In the genomic region with DNA sequence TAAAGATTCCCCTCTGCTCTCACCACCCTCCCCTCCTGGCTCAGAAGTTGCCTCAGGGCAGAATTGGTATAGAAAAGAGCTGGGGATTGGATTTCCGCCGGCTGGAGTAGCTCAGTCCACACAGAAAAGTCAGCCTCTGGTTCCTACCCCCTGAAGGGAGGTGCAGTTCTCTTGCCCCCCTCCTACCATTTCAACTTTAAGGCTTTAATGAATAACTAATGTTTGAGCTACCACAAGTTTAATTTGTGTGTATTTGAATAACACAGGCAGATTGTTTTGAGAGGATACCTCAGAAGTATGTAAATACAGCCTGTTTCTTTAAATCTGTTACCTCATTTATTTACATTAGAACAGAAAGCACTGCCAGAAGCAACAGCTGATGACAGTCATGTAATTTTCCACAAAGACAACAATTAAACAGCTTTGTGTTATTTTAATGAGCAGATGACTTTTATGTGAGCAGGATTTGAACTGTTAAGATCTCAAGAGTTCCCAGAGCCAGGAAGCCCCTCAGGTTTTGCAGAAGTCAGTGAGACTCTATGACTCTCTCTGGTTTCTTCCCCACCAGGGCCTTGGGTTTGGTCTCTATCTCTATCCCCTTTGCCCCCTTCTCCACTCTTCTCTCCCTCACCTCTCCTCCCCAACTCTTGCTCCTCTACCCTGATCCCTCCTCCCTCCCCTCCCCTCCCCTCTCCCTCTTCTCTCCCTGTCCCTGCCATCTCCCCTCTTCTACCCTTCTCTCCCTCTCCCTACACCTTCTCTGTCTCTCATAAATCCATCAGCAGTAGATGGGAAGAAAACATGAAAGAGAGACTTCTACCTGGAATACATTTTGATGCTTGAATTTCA, we compare ENCODE assay signal across 1 cellular context.
TF ChIP-seq lines count a peak whose summit lies in the region.

No MANE protein-coding gene starts in this region.

TF ChIP-seq in HEK293, 187 proteins besides CTCF, POLR2A, EP300 and RAD21 (continued from another document and continues in another):
- TF ChIP-seq ZNF621 (tag by site-specific recombination; IDR thresholded peaks at IDR 0.05) (no peak), HIC1 (tag by site-specific recombination; IDR thresholded peaks at IDR 0.05) (peak; percentile 41; the same call in 1 of the 2 replicates), ZNF341 (tag by site-specific recombination; IDR thresholded peaks at IDR 0.05; ENCODE audit: low read depth) (peak; percentile 78), RBAK (tag by site-specific recombination; IDR thresholded peaks at IDR 0.05) (no peak), ZNF350 (tag by site-specific recombination; IDR thresholded peaks at IDR 0.05) (no peak), GLIS2 (tag by site-specific recombination; IDR thresholded peaks at IDR 0.05) (no peak), ZNF366 (tag by site-specific recombination; conservative IDR thresholded peaks at IDR 0.05) (peak; percentile 89), HOXC10 (CRISPR knock-in tag; IDR thresholded peaks at IDR 0.05) (no peak), PRDM6 (tag by site-specific recombination; IDR thresholded peaks at IDR 0.05) (peak; percentile 90), ZNF449 (tag by site-specific recombination; IDR thresholded peaks at IDR 0.05) (peak; percentile 26; the same call in 1 of the 2 replicates), TCF7L2 (IDR thresholded peaks at IDR 0.05; ENCODE audit: borderline replicate concordance, low read depth, low read length) (no peak), ZNF837 (tag by site-specific recombination; IDR thresholded peaks at IDR 0.05) (no peak), ZNF266 (tag by site-specific recombination; IDR thresholded peaks at IDR 0.05; ENCODE audit: low read depth) (no peak), ZNF23 (tag by site-specific recombination; IDR thresholded peaks at IDR 0.05; ENCODE audit: borderline replicate concordance) (no peak), ZNF768 (tag by site-specific recombination; IDR thresholded peaks at IDR 0.05) (no peak), ZBTB8A (tag by site-specific recombination; IDR thresholded peaks at IDR 0.05) (no peak), ZNF600 (tag by site-specific recombination; IDR thresholded peaks at IDR 0.05) (no peak; the same call in 1 of the 2 replicates), KLF1 (tag by site-specific recombination; IDR thresholded peaks at IDR 0.05) (no peak), ZNF660 (tag by site-specific recombination; IDR thresholded peaks at IDR 0.05) (no peak), SP7 (tag by site-specific recombination; IDR thresholded peaks at IDR 0.05) (peak; percentile 93), ZNF747 (tag by site-specific recombination; IDR thresholded peaks at IDR 0.05) (no peak), ZNF280D (tag by site-specific recombination; IDR thresholded peaks at IDR 0.05) (no peak), KLF7 (tag by site-specific recombination; IDR thresholded peaks at IDR 0.05; ENCODE audit: borderline replicate concordance) (no peak), SP3 (tag by site-specific recombination; IDR thresholded peaks at IDR 0.05) (no peak), ELK4 (IDR thresholded peaks at IDR 0.05; ENCODE audit: borderline replicate concordance, low read depth, low read length) (no peak), PATZ1 (tag by site-specific recombination; IDR thresholded peaks at IDR 0.05) (peak; percentile 63), ZNF2 (tag by site-specific recombination; IDR thresholded peaks at IDR 0.05) (0 out of 2 replicates have a peak, but pooled peaks have one; percentile 53), ZNF707 (tag by site-specific recombination; IDR thresholded peaks at IDR 0.05) (no peak), ZBTB48 (tag by site-specific recombination; IDR thresholded peaks at IDR 0.05) (no peak), ZNF596 (tag by site-specific recombination; IDR thresholded peaks at IDR 0.05) (no peak), KLF17 (tag by site-specific recombination; IDR thresholded peaks at IDR 0.05) (no peak; the same call in none of the 2 replicates), ZNF777 (tag by site-specific recombination; IDR thresholded peaks at IDR 0.05; ENCODE audit: borderline replicate concordance) (no peak)
- TF ChIP-seq, protein P1, sequence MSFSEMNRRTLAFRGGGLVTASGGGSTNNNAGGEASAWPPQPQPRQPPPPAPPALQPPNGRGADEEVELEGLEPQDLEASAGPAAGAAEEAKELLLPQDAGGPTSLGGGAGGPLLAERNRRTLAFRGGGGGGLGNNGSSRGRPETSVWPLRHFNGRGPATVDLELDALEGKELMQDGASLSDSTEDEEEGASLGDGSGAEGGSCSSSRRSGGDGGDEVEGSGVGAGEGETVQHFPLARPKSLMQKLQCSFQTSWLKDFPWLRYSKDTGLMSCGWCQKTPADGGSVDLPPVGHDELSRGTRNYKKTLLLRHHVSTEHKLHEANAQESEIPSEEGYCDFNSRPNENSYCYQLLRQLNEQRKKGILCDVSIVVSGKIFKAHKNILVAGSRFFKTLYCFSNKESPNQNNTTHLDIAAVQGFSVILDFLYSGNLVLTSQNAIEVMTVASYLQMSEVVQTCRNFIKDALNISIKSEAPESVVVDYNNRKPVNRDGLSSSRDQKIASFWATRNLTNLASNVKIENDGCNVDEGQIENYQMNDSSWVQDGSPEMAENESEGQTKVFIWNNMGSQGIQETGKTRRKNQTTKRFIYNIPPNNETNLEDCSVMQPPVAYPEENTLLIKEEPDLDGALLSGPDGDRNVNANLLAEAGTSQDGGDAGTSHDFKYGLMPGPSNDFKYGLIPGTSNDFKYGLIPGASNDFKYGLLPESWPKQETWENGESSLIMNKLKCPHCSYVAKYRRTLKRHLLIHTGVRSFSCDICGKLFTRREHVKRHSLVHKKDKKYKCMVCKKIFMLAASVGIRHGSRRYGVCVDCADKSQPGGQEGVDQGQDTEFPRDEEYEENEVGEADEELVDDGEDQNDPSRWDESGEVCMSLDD (tag by site-specific recombination; IDR thresholded peaks at IDR 0.05) = no peak
- TF ChIP-seq, protein P2, sequence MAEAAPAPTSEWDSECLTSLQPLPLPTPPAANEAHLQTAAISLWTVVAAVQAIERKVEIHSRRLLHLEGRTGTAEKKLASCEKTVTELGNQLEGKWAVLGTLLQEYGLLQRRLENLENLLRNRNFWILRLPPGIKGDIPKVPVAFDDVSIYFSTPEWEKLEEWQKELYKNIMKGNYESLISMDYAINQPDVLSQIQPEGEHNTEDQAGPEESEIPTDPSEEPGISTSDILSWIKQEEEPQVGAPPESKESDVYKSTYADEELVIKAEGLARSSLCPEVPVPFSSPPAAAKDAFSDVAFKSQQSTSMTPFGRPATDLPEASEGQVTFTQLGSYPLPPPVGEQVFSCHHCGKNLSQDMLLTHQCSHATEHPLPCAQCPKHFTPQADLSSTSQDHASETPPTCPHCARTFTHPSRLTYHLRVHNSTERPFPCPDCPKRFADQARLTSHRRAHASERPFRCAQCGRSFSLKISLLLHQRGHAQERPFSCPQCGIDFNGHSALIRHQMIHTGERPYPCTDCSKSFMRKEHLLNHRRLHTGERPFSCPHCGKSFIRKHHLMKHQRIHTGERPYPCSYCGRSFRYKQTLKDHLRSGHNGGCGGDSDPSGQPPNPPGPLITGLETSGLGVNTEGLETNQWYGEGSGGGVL (tag by site-specific recombination; IDR thresholded peaks at IDR 0.05) = peak; percentile 94
